22 cellular contexts compared by ENCODE assay signal in genomic region chrX:23515028-23515427, GRCh38.
DNase-seq lines count a peak whose midpoint lies in the region; ATAC-seq and TF ChIP-seq lines count a peak whose summit lies in the region.
"Had no signal": no experiment of that assay in that cellular context is flagged by ENCODE, and none has a peak within 500 bp of the region (broad histone marks: within the 10 kb centered on the region; RNA-seq: fewer than 3 reads in every experiment).

No MANE protein-coding gene starts in this region.

- 51 to 80% methylated on average over 2 of the region's 2 CpGs for WGBS in aorta, 2 donors

- peaks cover 0 to 5% of the 10 kb centered on the region in 2 donors for H3K27me3 ChIP-seq in breast epithelium
- no peaks in the 10 kb centered on the region for H3K27me3 ChIP-seq in aorta (ENCODE audit: control insufficient read depth in 1 of 2, insufficient read depth in 2 of 2, low read length in 1 of 2)
- no peaks in the 10 kb centered on the region for H3K27me3 ChIP-seq in lower lobe of right lung (ENCODE audit: low read depth)
- H3K27me3 ChIP-seq: body of pancreas, suprapubic skin had no signal

- CTCF ChIA-PET in MCF 10A (lab: Yijun Ruan, JAX), result interaction anchor here (0.6 kb wide), 1 partner anchor 1379 kb away, joined by 3 read pairs; no protein-coding TSS in a partner anchor

- DNase-seq in MCF 10A (ENCODE audit: unreplicated experiment), result peak; percentile 47
- no peak for DNase-seq in breast epithelium (ENCODE audit: low spot score in 2 of 2)
- peak; percentile 34 for DNase-seq in NCI-H128 (lab: John Stamatoyannopoulos, UW; ENCODE audit: unreplicated experiment)
- DNase-seq in dermis blood vessel endothelial cell, result peak; percentile 1
- no peak for DNase-seq in aorta
- DNase-seq in C1 segment of cervical spinal cord (lab: John Stamatoyannopoulos, UW), result no peak
- DNase-seq in lower lobe of right lung, result no peak
- DNase-seq: activated CD4-positive, alpha-beta T cell treated with anti-CD3 and anti-CD28 coated beads, Interleukin-2, amount 50 U/mL, for 4 hours; activated T-cell treated with anti-CD3 and anti-CD28 coated beads, Interleukin-2, amount 50 U/mL, for 1 hour; DMS79 treated with DMSO at 0.1 percent for 48 hours; KG1; natural killer cell; NCI-H146; NCI-H510A treated with DMSO at 0.1 percent for 48 hours; stimulated activated CD4-positive, alpha-beta T cell treated with anti-CD3 and anti-CD28 coated beads, Interleukin-4, amount 100 ng/mL, for 4 hours; stimulated activated CD8-positive, alpha-beta memory T cell treated with anti-CD3 and anti-CD28 coated beads, Interleukin-4, amount 100 ng/mL, for 48 hours had no signal

- H3K9me3 ChIP-seq in breast epithelium (no peaks in the 10 kb centered on the region), aorta (ENCODE audit: control insufficient read depth, low read length) (no peaks in the 10 kb centered on the region), lower lobe of right lung (no peaks in the 10 kb centered on the region)
- H3K9me3 ChIP-seq: body of pancreas, suprapubic skin had no signal

- peaks cover 62% of the 10 kb centered on the region for H3K27me3 Mint-ChIP-seq in MCF 10A (ENCODE audit: insufficient read depth, unreplicated experiment)
- H3K27me3 Mint-ChIP-seq: activated naive CD8-positive, alpha-beta T cell had no signal

- H3K27ac ChIP-seq in breast epithelium, result no peak overlapping the region
- H3K27ac ChIP-seq in aorta (ENCODE audit: low read depth in 1 of 2, low read length in 2 of 2), result no peak overlapping the region
- H3K27ac ChIP-seq in lower lobe of right lung, result no peak overlapping the region
- H3K27ac ChIP-seq: body of pancreas, skin epidermis, suprapubic skin had no signal

- no peak for TF ChIP-seq CTCF in MCF 10A (IDR thresholded peaks at IDR 0.05; ENCODE audit: unreplicated experiment)
- no peak for TF ChIP-seq CTCF in breast epithelium (IDR thresholded peaks at IDR 0.05)
- TF ChIP-seq CTCF in lower lobe of right lung (IDR thresholded peaks at IDR 0.05), result no peak

- intact Hi-C loops in MCF 10A (cut with micrococcal nuclease) (no loop called here), breast epithelium (cut with DNase I; ENCODE audit: low total_unique reads) (no loop called here), aorta (cut with DNase I) (no loop called here), lower lobe of right lung (cut with DNase I) (no loop called here)

- H3K4me3 Mint-ChIP-seq in MCF 10A (ENCODE audit: unreplicated experiment), result no peak overlapping the region
- H3K4me3 Mint-ChIP-seq: activated naive CD8-positive, alpha-beta T cell; CD14-positive monocyte; natural killer cell had no signal

- BruUV-seq in MCF 10A (replicated peaks; lab: Mats Ljungman, UMichigan), result no TSS peak

- H3K27ac Mint-ChIP-seq in MCF 10A (ENCODE audit: low read depth, unreplicated experiment), result no peak overlapping the region
- H3K27ac Mint-ChIP-seq: activated naive CD8-positive, alpha-beta T cell; CD14-positive monocyte; natural killer cell had no signal

- no peaks in the 10 kb centered on the region for H3K36me3 ChIP-seq in breast epithelium
- no peaks in the 10 kb centered on the region for H3K36me3 ChIP-seq in aorta (ENCODE audit: control insufficient read depth in 1 of 2, insufficient read depth in 2 of 2, low read length in 1 of 2)
- no peaks in the 10 kb centered on the region for H3K36me3 ChIP-seq in lower lobe of right lung
- H3K36me3 ChIP-seq: suprapubic skin had no signal

- H3K4me1 ChIP-seq in breast epithelium (no peaks in the 10 kb centered on the region), aorta (ENCODE audit: control insufficient read depth in 1 of 2, insufficient read depth in 2 of 2, low read length in 2 of 2) (no peaks in the 10 kb centered on the region), lower lobe of right lung (no peaks in the 10 kb centered on the region)
- H3K4me1 ChIP-seq: body of pancreas, suprapubic skin had no signal

- no peaks in the 10 kb centered on the region for H3K4me1 Mint-ChIP-seq in MCF 10A (ENCODE audit: insufficient read depth, unreplicated experiment)
- H3K4me1 Mint-ChIP-seq: CD14-positive monocyte, natural killer cell had no signal

- H3K4me3 ChIP-seq in breast epithelium, result no peak overlapping the region
- no peak overlapping the region for H3K4me3 ChIP-seq in aorta (ENCODE audit: low read length in 2 of 2)
- no peak overlapping the region for H3K4me3 ChIP-seq in lower lobe of right lung
- H3K4me3 ChIP-seq: body of pancreas, skin epidermis, suprapubic skin had no signal

- POLR2A ChIA-PET in MCF 10A (lab: Yijun Ruan, JAX), result interaction anchor here (0.7 kb wide), 1 partner anchor 11 kb away, joined by 3 read pairs; no protein-coding TSS in a partner anchor

- peak; percentile 54 for ATAC-seq in aorta (ENCODE audit: low FRiP score)
- ATAC-seq in HG02970 (IDR thresholded peaks at IDR 0.05; ENCODE audit: low FRiP score, unreplicated experiment), result no peak
- no peak for ATAC-seq in lower lobe of right lung
- ATAC-seq: body of pancreas, natural killer cell had no signal

- H3K9me3 Mint-ChIP-seq in MCF 10A (ENCODE audit: unreplicated experiment), result no peaks in the 10 kb centered on the region

- no peaks in the 10 kb centered on the region for H3K36me3 Mint-ChIP-seq in MCF 10A (ENCODE audit: insufficient read depth, unreplicated experiment)
- H3K36me3 Mint-ChIP-seq: activated naive CD8-positive, alpha-beta T cell; CD14-positive monocyte; natural killer cell had no signal

- no peak for TF ChIP-seq POLR2A in breast epithelium (IDR thresholded peaks at IDR 0.05)

Comparison
In these comparisons a context has a peak if more than half of its experiments do, and no peak if none do; other contexts are left out.
1. DNase-seq: peak in MCF 10A (single experiment), NCI-H128 (single experiment) and dermis blood vessel endothelial cell (single experiment); none in breast epithelium (0 of 2), aorta (0 of 2), C1 segment of cervical spinal cord (0 of 14) and lower lobe of right lung (single experiment).